3 cellular contexts compared by ENCODE assay signal in the genomic region with DNA sequence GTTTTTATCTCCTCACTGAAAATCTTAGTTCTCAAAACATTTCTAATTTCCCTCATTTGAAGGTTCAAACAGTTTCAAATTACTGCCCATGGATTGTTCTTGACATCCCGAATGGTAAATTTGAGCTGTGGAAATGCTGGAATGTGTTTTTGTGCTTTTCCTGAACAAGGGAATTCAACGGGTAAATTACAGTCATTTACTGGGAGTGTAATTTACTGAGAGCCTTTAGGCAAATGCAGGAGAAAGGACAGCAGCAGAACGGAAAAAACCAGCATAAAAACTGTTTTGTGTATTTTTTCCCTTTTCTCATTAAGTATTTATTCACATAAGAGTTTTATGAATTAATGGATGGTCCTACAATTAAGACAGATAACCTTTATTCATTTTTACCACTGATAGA.
TF ChIP-seq lines count a peak whose summit lies in the region.

No MANE protein-coding gene starts in this region.

TF ChIP-seq in SK-N-SH, 30 proteins besides CTCF, POLR2A, EP300 and RAD21 (continued from another document):
- 0 out of 2 replicates have a peak, but pooled peaks have one; percentile 32 for TF ChIP-seq TEAD4 (IDR thresholded peaks at IDR 0.05; ENCODE audit: borderline replicate concordance, insufficient read depth)

TF ChIP-seq in SK-N-SH treated with all-trans-retinoic acid at 6 μM for 48 hours, 23 proteins besides CTCF, POLR2A, EP300 and RAD21 (continued from another document):
- TF ChIP-seq PATZ1 (CRISPR knock-in tag; IDR thresholded peaks at IDR 0.05; ENCODE audit: borderline replicate concordance) (no peak), SNAI2 (CRISPR knock-in tag; IDR thresholded peaks at IDR 0.05) (no peak), ZFP3 (CRISPR knock-in tag; IDR thresholded peaks at IDR 0.05) (no peak), RARB (CRISPR knock-in tag; IDR thresholded peaks at IDR 0.05) (no peak), ZNF8 (CRISPR knock-in tag; IDR thresholded peaks at IDR 0.05) (no peak), ZC3H10 (CRISPR knock-in tag; IDR thresholded peaks at IDR 0.05) (no peak), TOX (CRISPR knock-in tag; IDR thresholded peaks at IDR 0.05; ENCODE audit: borderline replicate concordance) (no peak), CSDC2 (CRISPR knock-in tag; IDR thresholded peaks at IDR 0.05) (no peak), ZNF565 (CRISPR knock-in tag; conservative IDR thresholded peaks at IDR 0.05; ENCODE audit: low read depth) (no peak), ISL1 (CRISPR knock-in tag; IDR thresholded peaks at IDR 0.05) (no peak), TCF4 (CRISPR knock-in tag; IDR thresholded peaks at IDR 0.05; ENCODE audit: borderline replicate concordance) (no peak)
- TF ChIP-seq, protein P1, sequence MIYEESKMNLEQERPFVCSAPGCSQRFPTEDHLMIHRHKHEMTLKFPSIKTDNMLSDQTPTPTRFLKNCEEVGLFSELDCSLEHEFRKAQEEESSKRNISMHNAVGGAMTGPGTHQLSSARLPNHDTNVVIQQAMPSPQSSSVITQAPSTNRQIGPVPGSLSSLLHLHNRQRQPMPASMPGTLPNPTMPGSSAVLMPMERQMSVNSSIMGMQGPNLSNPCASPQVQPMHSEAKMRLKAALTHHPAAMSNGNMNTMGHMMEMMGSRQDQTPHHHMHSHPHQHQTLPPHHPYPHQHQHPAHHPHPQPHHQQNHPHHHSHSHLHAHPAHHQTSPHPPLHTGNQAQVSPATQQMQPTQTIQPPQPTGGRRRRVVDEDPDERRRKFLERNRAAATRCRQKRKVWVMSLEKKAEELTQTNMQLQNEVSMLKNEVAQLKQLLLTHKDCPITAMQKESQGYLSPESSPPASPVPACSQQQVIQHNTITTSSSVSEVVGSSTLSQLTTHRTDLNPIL (CRISPR knock-in tag; IDR thresholded peaks at IDR 0.05; ENCODE audit: low read depth): no peak

TF ChIP-seq in WTC11, 78 proteins besides CTCF, POLR2A, EP300 and RAD21 (continued from another document):
- no peak for TF ChIP-seq PRDM15 (CRISPR knock-in tag; IDR thresholded peaks at IDR 0.05)
